ENCODE assay signal across 21 cellular contexts in the genomic region with DNA sequence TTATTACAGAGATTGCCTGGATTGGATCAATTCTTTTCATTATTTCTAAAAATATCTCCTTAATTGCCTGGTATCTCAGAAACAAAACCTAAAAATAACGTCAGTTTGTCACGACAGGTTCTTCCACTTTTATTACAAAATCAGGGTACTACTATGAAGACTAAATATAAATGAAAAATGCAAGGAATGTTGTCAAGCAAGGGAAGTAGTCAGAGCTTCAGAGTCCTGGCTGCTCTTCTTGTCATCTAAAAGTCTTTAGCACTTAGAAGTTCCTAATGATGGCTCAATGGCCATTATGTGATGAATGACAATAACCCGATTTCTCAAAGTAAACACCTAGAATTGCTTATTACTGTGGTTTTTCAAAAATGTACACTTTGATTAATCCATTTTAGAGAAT.
"Had no signal": no experiment of that assay in that cellular context is flagged by ENCODE, and none has a peak within 500 bp of the region (broad histone marks: within the 10 kb centered on the region; RNA-seq: fewer than 3 reads in every experiment).

No MANE protein-coding gene starts in this region.

- H3K27me3 Mint-ChIP-seq: activated T-helper 17 cell treated with anti-CD3 and anti-CD28 coated beads, Interleukin-2, amount 50 U/mL, for 72 hours; T-cell had no signal

- DNase-seq: activated CD4-positive, CD25-positive, alpha-beta regulatory T cell treated with anti-CD3 and anti-CD28 coated beads, Interleukin-2, amount 50 U/mL, for 72 hours; activated naive CD4-positive, alpha-beta T cell treated with Interleukin-2 at 50 U/mL for 16 hours; activated T-cell treated with anti-CD3 and anti-CD28 coated beads for 4 hours; colonic mucosa; hypothalamus; left cardiac atrium; lower lobe of right lung; pancreas; stimulated activated CD4-positive, alpha-beta T cell treated with anti-CD3 and anti-CD28 coated beads, Interleukin-12 subunit alpha, Interleukin-12 subunit beta, amount 100 ng/mL, for 4 hours; stimulated activated CD4-positive, alpha-beta T cell treated with anti-CD3 and anti-CD28 coated beads, Interleukin-2, amount 100 ng/mL, for 24 hours; stomach; T-cell; T-helper 9 cell; thyroid gland; uterus had no signal

- H3K36me3 Mint-ChIP-seq: T-cell had no signal

- H3K27ac Mint-ChIP-seq: activated T-helper 17 cell treated with anti-CD3 and anti-CD28 coated beads, Interleukin-2, amount 50 U/mL, for 72 hours; T-cell had no signal

- H3K4me3 ChIP-seq: ascending aorta, colonic mucosa, lower lobe of right lung, pancreas, stomach, thyroid gland, uterus had no signal

- H3K27ac ChIP-seq: ascending aorta, colonic mucosa, lower lobe of right lung, pancreas, stomach, thyroid gland, uterus had no signal

- H3K4me3 Mint-ChIP-seq: activated T-helper 17 cell treated with anti-CD3 and anti-CD28 coated beads, Interleukin-2, amount 50 U/mL, for 72 hours; neural crest cell; T-cell had no signal

- H3K9me3 Mint-ChIP-seq: activated T-helper 17 cell treated with anti-CD3 and anti-CD28 coated beads, Interleukin-2, amount 50 U/mL, for 72 hours; T-cell had no signal

- H3K27me3 ChIP-seq: ascending aorta, colonic mucosa, pancreas, stomach, thyroid gland, uterus had no signal

- H3K4me1 ChIP-seq: ascending aorta, colonic mucosa, lower lobe of right lung, pancreas, stomach, thyroid gland, uterus had no signal

- FAIRE-seq: endometrium, pancreas had no signal

- H3K9me3 ChIP-seq: ascending aorta, colonic mucosa, lower lobe of right lung, pancreas, stomach, thyroid gland, uterus had no signal

- H3K4me1 Mint-ChIP-seq: activated T-helper 17 cell treated with anti-CD3 and anti-CD28 coated beads, Interleukin-2, amount 50 U/mL, for 72 hours; neural crest cell; T-cell had no signal

- H3K36me3 ChIP-seq: ascending aorta, colonic mucosa, lower lobe of right lung, pancreas, thyroid gland, uterus had no signal

- ATAC-seq: activated T-helper 17 cell treated with anti-CD3 and anti-CD28 coated beads, Interleukin-2, amount 50 U/mL, for 72 hours; esophagus mucosa; left cardiac atrium; lower lobe of right lung; pancreas; sciatic nerve; T-cell had no signal
